In the genomic region with DNA sequence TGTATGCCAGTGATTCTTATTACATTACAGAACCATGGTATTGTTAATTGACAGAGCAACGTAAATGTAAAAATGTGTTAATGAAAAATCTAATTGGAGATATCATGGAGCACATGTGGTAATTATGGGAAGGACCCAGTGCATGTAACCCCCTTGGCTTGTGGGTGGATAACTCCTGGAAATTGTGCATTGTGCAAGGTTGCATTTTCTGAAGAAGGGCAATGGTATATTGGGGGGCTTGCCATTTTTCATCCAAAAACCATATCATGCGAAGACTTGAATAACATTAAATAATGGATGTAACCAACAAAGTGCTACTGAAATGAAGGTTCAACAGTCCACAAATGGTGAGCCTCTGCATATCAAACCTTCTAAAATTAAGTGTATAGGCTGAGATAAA, we compare ENCODE assay signal across 20 cellular contexts.
"Had no signal": no experiment of that assay in that cellular context is flagged by ENCODE, and none has a peak within 500 bp of the region (broad histone marks: within the 10 kb centered on the region; RNA-seq: fewer than 3 reads in every experiment).

No MANE protein-coding gene starts in this region.

- H3K36me3 ChIP-seq: heart left ventricle, spleen had no signal

- H3K4me1 Mint-ChIP-seq: nephron had no signal

- DNase-seq: cortex of kidney; dorsolateral prefrontal cortex; effector CD8-positive, alpha-beta T cell; foreskin melanocyte; heart left ventricle; hippocampal formation; left colon; left ventricle myocardium superior; mesendoderm; naive B cell; psoas muscle; retina; spleen; stimulated activated CD4-positive, alpha-beta T cell treated with anti-CD3 and anti-CD28 coated beads, Interleukin-2, amount 100 ng/mL, for 24 hours; stimulated activated CD4-positive, alpha-beta T cell treated with anti-CD3 and anti-CD28 coated beads, Interleukin-4, amount 100 ng/mL, for 4 hours; stimulated activated naive CD4-positive, alpha-beta T cell; trophoblast cell had no signal

- H3K9me3 ChIP-seq: heart left ventricle, psoas muscle, spleen had no signal

- ATAC-seq: heart left ventricle, left colon, left ventricle myocardium superior, psoas muscle, sciatic nerve had no signal

- H3K27ac ChIP-seq: heart left ventricle, psoas muscle had no signal

- H3K4me3 ChIP-seq: dorsolateral prefrontal cortex, heart left ventricle, lung, psoas muscle, spleen had no signal

- H3K27me3 ChIP-seq: dorsolateral prefrontal cortex, heart left ventricle, spleen had no signal

- H3K4me3 Mint-ChIP-seq: naive B cell, nephron had no signal

- H3K27me3 Mint-ChIP-seq: naive B cell had no signal

- H3K27ac Mint-ChIP-seq: nephron had no signal
